10 cellular contexts compared by ENCODE assay signal in the genomic region with DNA sequence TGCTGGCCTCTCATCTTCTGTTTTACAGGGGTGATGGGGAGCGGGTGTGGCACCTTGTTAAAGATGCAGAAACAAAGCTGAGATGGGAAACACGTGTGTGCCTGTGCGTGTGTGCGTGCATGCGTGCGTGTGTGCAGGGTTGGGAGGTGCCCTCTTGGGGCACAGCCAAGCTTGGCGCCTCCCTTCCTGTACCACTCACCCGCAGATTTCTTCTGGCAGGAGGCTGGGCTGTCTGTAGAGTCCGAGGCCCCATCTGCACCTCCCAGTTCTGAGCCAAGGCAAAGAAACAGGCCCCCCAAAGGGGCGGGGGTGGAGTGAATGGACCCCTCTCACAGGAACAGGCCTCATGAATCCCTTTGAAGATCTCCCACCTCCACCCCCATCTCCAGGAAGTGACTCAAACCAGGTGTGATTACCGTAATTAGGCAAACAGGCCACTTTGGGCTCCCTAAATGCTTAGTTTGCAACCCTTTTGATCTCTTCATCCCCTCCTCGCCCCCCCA. TPM values are rescaled to one million over a fixed set of nuclear protein-coding genes. Genes with fewer than 3 reads are reported as not detected.
DNase-seq lines count a peak whose midpoint lies in the region; FAIRE-seq and TF ChIP-seq lines count a peak whose summit lies in the region.
"Had no signal": no experiment of that assay in that cellular context is flagged by ENCODE, and none has a peak within 500 bp of the region (broad histone marks: within the 10 kb centered on the region; RNA-seq: fewer than 3 reads in every experiment).

No MANE protein-coding gene starts in this region.

- FAIRE-seq in HTR-8/SVneo (lab: Jason Lieb, UNC), result peak; percentile 55

- no peak overlapping the region for H3K27ac ChIP-seq in sigmoid colon

- H3K27me3 ChIP-seq in sigmoid colon (no peaks in the 10 kb centered on the region), BE2C (no peaks in the 10 kb centered on the region)

- H3K4me1 ChIP-seq in sigmoid colon, result peaks cover 0 to 14% (median 13%) of the 10 kb centered on the region in 4 donors
- H3K4me1 ChIP-seq in BE2C, result peaks cover 7% of the 10 kb centered on the region

- no peak overlapping the region for H3K4me3 ChIP-seq in sigmoid colon
- no peak overlapping the region for H3K4me3 ChIP-seq in BE2C (ENCODE audit: low read depth, low read length)

- 14 to 19% methylated on average over 12 of the region's 12 CpGs for WGBS in sigmoid colon, 2 donors

- intact Hi-C loops in sigmoid colon (cut with DNase I), result no loop called here

- H3K9me3 ChIP-seq in sigmoid colon (no peaks in the 10 kb centered on the region), BE2C (no peaks in the 10 kb centered on the region)

- H3K36me3 ChIP-seq in sigmoid colon (no peaks in the 10 kb centered on the region), BE2C (no peaks in the 10 kb centered on the region)

- TF ChIP-seq CTCF in sigmoid colon (IDR thresholded peaks at IDR 0.05) (no peak), BE2C (IDR thresholded peaks at IDR 0.05; ENCODE audit: low read depth, low read length) (no peak)

- no peak for DNase-seq in HTR-8/SVneo (ENCODE audit: insufficient read length, low spot score)
- peak; percentile 78 to 79 for DNase-seq in activated CD4-positive, alpha-beta T cell treated with anti-CD3 and anti-CD28 coated beads for 24 hours (ENCODE audit: low read depth in 2 of 2)
- peak; percentile 48 for DNase-seq in effector CD8-positive, alpha-beta T cell (lab: John Stamatoyannopoulos, UW)
- peak; percentile 81 for DNase-seq in stimulated activated CD4-positive, alpha-beta T cell treated with anti-CD3 and anti-CD28 coated beads, Interleukin-4, amount 100 ng/mL, for 1 hour
- DNase-seq in NCI-H345 treated with DMSO at 0.1 percent for 48 hours (lab: John Stamatoyannopoulos, UW; ENCODE audit: unreplicated experiment), result no peak
- no peak for DNase-seq in sigmoid colon
- DNase-seq in pons (ENCODE audit: low spot score), result no peak
- DNase-seq in BE2C, result no peak

- TF ChIP-seq POLR2A in sigmoid colon (IDR thresholded peaks at IDR 0.05), result no peak

- TF ChIP-seq EP300 in sigmoid colon (IDR thresholded peaks at IDR 0.05), result no peak

RNA-seq across cellular contexts. Expression of a gene that starts 20.9 kb away (rescaled TPM):
- total RNA-seq in sigmoid colon, result not detected
- polyA plus RNA-seq in sigmoid colon, result 1 to 10 TPM; 1.2 to 6.9 (median 1.8) TPM
- polyA plus RNA-seq in BE2C (2012; ENCODE audit: insufficient read depth, insufficient read length, low read depth), result not detected
- total RNA-seq: M059J had no signal
- polyA plus RNA-seq: neural cell had no signal

RNA-seq across cellular contexts. Expression of a gene that starts 37.3 kb away (rescaled TPM):
- total RNA-seq in sigmoid colon, result 100 to 1,000 TPM; 198 to 440 (median 325) TPM
- polyA plus RNA-seq in sigmoid colon, result 100 to 1,000 TPM in 2 of 3 donors, 10 to 100 TPM in 1; 30.3 to 242 (median 108) TPM
- 262 TPM for polyA plus RNA-seq in BE2C (2012; ENCODE audit: insufficient read depth, insufficient read length, low read depth)

Comparison
In these comparisons a context has a peak if more than half of its experiments do, and no peak if none do; other contexts are left out.
1. DNase-seq: peak in activated CD4-positive, alpha-beta T cell treated with anti-CD3 and anti-CD28 coated beads for 24 hours (2 of 2), effector CD8-positive, alpha-beta T cell (single experiment) and stimulated activated CD4-positive, alpha-beta T cell treated with anti-CD3 and anti-CD28 coated beads, Interleukin-4, amount 100 ng/mL, for 1 hour (single experiment); none in HTR-8/SVneo (single experiment), NCI-H345 treated with DMSO at 0.1 percent for 48 hours (single experiment), sigmoid colon (single experiment), pons (single experiment) and BE2C (single experiment).